ENCODE assay signal across 12 cellular contexts in the genomic region with DNA sequence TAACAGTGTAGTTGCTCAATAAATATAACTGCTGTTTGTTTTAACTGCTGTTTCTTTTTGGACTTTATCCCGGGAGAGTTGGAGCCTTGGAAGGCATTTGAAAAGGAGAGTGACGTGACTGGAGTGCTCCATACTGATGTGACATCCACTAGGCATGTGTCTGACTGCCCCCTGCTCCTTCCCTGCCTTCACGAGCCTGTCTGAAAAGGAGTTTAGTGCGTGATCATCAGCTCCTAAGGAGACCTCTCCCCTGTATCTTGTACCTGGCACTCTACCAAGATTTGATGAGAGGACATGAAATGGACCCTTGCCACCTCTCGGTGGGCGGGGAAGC. TPM values are rescaled to one million over a fixed set of nuclear protein-coding genes. Genes with fewer than 3 reads are reported as not detected.
DNase-seq lines count a peak whose midpoint lies in the region; ATAC-seq, FAIRE-seq and TF ChIP-seq lines count a peak whose summit lies in the region.
"Had no signal": no experiment of that assay in that cellular context is flagged by ENCODE, and none has a peak within 500 bp of the region (broad histone marks: within the 10 kb centered on the region; RNA-seq: fewer than 3 reads in every experiment).

No MANE protein-coding gene starts in this region.

- H3K4me1 ChIP-seq in skeletal muscle tissue (ENCODE audit: control insufficient read depth in 3 of 3, insufficient read depth in 3 of 3, low read length in 3 of 3), result peaks cover 92 to 99% (median 98%) of the 10 kb centered on the region in 3 donors

- peaks cover 2 to 9% (median 4%) of the 10 kb centered on the region in 3 donors for H3K36me3 ChIP-seq in skeletal muscle tissue (ENCODE audit: control insufficient read depth in 3 of 3, insufficient read depth in 3 of 3, low read length in 3 of 3)

- H3K4me1 Mint-ChIP-seq in activated T-helper 17 cell treated with anti-CD3 and anti-CD28 coated beads, Interleukin-2, amount 50 U/mL, for 72 hours, result peaks cover 31% of the 10 kb centered on the region

- no peak for ATAC-seq in activated T-helper 17 cell treated with anti-CD3 and anti-CD28 coated beads, Interleukin-2, amount 50 U/mL, for 72 hours (replicated peaks)
- ATAC-seq in left ventricle myocardium superior (peak; percentile 9), HG03565 (IDR thresholded peaks at IDR 0.05; ENCODE audit: unreplicated experiment) (no peak)
- ATAC-seq: sciatic nerve had no signal

- FAIRE-seq in D721Med (lab: Jason Lieb, UNC), result no peak
- FAIRE-seq: H1 had no signal

- TF ChIP-seq CTCF in D721Med (IDR thresholded peaks at IDR 0.05; ENCODE audit: insufficient read depth, missing control alignments), result no peak

- peak overlapping the region in 1 of 3 donors; percentile 41 for H3K4me3 ChIP-seq in skeletal muscle tissue (ENCODE audit: low read length in 3 of 3)

- H3K27ac Mint-ChIP-seq in activated T-helper 17 cell treated with anti-CD3 and anti-CD28 coated beads, Interleukin-2, amount 50 U/mL, for 72 hours, result no peak overlapping the region
- H3K27ac Mint-ChIP-seq: activated naive CD8-positive, alpha-beta T cell treated with anti-CD3 and anti-CD28 coated beads, Interleukin-2, amount 10 ng/mL, durations not matched to agents 7 days and 5 days; endodermal cell had no signal

- peaks cover 3% of the 10 kb centered on the region for H3K36me3 Mint-ChIP-seq in activated T-helper 17 cell treated with anti-CD3 and anti-CD28 coated beads, Interleukin-2, amount 50 U/mL, for 72 hours (ENCODE audit: low read depth)
- H3K36me3 Mint-ChIP-seq: activated naive CD8-positive, alpha-beta T cell treated with anti-CD3 and anti-CD28 coated beads, Interleukin-2, amount 10 ng/mL, durations not matched to agents 7 days and 5 days had no signal

- peak overlapping the region; percentile 96 for H3K27ac ChIP-seq in skeletal muscle tissue (ENCODE audit: low read depth, low read length)

- H3K27me3 Mint-ChIP-seq in activated T-helper 17 cell treated with anti-CD3 and anti-CD28 coated beads, Interleukin-2, amount 50 U/mL, for 72 hours, result no peaks in the 10 kb centered on the region

- peak overlapping the region; percentile 29 for H3K4me3 Mint-ChIP-seq in activated T-helper 17 cell treated with anti-CD3 and anti-CD28 coated beads, Interleukin-2, amount 50 U/mL, for 72 hours
- H3K4me3 Mint-ChIP-seq: activated naive CD8-positive, alpha-beta T cell treated with anti-CD3 and anti-CD28 coated beads, Interleukin-2, amount 10 ng/mL, durations not matched to agents 7 days and 5 days; endodermal cell had no signal

- no peaks in the 10 kb centered on the region for H3K9me3 ChIP-seq in skeletal muscle tissue (ENCODE audit: control insufficient read depth in 3 of 3, low read length in 3 of 3)

- H3K9ac ChIP-seq in skeletal muscle tissue (ENCODE audit: low read depth in 1 of 3, low read length in 3 of 3), result peak overlapping the region in 2 of 3 donors; percentile 58 to 61

- peak; percentile 4 for DNase-seq in EH (ENCODE audit: low read depth)
- DNase-seq in left ventricle myocardium superior, result no peak
- no peak for DNase-seq in activated CD4-positive, CD25-positive, alpha-beta regulatory T cell (lab: John Stamatoyannopoulos, UW)
- DNase-seq in central memory CD4-positive, alpha-beta T cell, result no peak
- DNase-seq in D721Med (ENCODE audit: insufficient read length, low spot score), result no peak
- DNase-seq: activated naive CD8-positive, alpha-beta T cell treated with anti-CD3 and anti-CD28 coated beads, Interleukin-2, amount 10 ng/mL, durations not matched to agents 7 days and 5 days; endodermal cell had no signal

- no peaks in the 10 kb centered on the region for H3K9me3 Mint-ChIP-seq in activated T-helper 17 cell treated with anti-CD3 and anti-CD28 coated beads, Interleukin-2, amount 50 U/mL, for 72 hours
- H3K9me3 Mint-ChIP-seq: activated naive CD8-positive, alpha-beta T cell treated with anti-CD3 and anti-CD28 coated beads, Interleukin-2, amount 10 ng/mL, durations not matched to agents 7 days and 5 days; endodermal cell had no signal

- no peaks in the 10 kb centered on the region for H3K27me3 ChIP-seq in skeletal muscle tissue (ENCODE audit: control insufficient read depth in 3 of 3, insufficient read depth in 3 of 3, low read length in 3 of 3)

- intact Hi-C loops in left ventricle myocardium superior (cut with micrococcal nuclease), result no loop called here

RNA-seq across cellular contexts. Expression of a gene that starts 22.9 kb away (rescaled TPM):
- total RNA-seq in activated T-helper 17 cell treated with anti-CD3 and anti-CD28 coated beads, Interleukin-2, amount 50 U/mL, for 72 hours, result 10 to 100 TPM in 1 of 2 donors, 1 to 10 TPM in 1; 6.1 to 10.6 TPM
- total RNA-seq in left ventricle myocardium superior, result 67.3 TPM
- total RNA-seq in skeletal muscle tissue, result 6.8 TPM
